8 cellular contexts compared by ENCODE assay signal in the genomic region with DNA sequence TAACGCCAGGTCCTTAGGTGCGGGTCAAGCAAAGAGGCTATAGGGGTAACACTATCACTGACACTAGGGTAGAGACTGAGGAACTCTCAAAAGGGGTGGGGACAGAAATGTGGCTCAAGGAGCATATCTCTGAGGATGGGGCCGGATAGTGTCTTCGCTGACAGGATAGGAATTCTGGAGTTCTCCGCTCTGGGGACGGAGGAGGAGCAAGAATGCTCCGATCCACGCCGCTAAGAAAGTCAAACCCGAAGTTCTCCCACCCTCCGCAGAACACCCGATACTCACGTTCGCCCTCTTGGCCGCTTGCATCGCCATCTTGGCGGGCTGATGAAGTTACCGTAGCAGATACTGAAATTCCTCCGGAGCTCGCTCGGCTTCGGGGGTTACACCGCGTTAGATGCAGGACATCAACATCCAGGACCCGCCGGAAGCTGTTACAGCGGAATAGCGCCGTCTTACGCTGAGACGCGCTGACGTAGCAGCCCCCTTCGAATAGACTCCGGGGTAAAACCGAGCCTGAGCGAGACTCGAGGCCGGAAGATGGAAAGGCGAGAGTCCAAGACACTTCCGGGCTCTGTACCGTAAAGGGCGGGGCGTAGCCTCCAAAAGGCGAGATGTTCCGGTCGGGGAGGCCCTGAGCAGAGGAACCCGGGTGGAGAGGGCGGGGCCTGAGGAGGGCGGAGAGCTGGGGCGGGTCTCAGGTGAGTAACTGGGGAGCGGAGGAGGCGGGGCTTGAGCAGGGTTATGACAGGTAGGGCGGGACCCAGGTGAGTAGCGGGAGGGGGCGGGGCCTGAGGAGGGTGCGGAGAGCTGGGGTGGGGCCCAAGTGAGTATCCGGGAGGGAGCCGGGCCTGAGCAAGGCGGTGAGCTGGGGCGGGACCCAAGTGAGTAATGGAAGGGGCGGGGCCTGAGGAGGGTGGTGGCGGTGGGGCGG. TPM values are rescaled to one million over a fixed set of nuclear protein-coding genes. Genes with fewer than 3 reads are reported as not detected.
DNase-seq lines count a peak whose midpoint lies in the region; ATAC-seq, FAIRE-seq and TF ChIP-seq lines count a peak whose summit lies in the region.

A gene with protein sequence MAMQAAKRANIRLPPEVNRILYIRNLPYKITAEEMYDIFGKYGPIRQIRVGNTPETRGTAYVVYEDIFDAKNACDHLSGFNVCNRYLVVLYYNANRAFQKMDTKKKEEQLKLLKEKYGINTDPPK (minus strand): TSS at position 412 of the 934 bp plus-strand sequence. CDS start 97 bp downstream, at position 315.

- TF ChIP-seq CTCF in GM12875 (IDR thresholded peaks at IDR 0.05; ENCODE audit: borderline replicate concordance, insufficient read depth, low read depth, low read length): no peak
- TF ChIP-seq CTCF in pancreas (IDR thresholded peaks at IDR 0.05): no peak
- TF ChIP-seq CTCF in tibial artery (IDR thresholded peaks at IDR 0.05): no peak

- H3K9me3 ChIP-seq in adipocyte (ENCODE audit: control insufficient read depth, low read length) (no peaks in the 10 kb centered on the region), pancreas (no peaks in the 10 kb centered on the region), tibial artery (no peaks in the 10 kb centered on the region)

- FAIRE-seq in pancreas (lab: Jason Lieb, UNC): peak; percentile 67

- peak within 1 kb of the TSS; percentile 94 for H3K9ac ChIP-seq in adipocyte (ENCODE audit: low read length)

- H3K4me1 ChIP-seq in adipocyte (ENCODE audit: control insufficient read depth, insufficient read depth, low read length) (peaks cover 13% of the 10 kb centered on the region), pancreas (peaks cover 0 to 17% (median 0%) of the 10 kb centered on the region in 3 donors), tibial artery (peaks cover 0 to 26% (median 17%) of the 10 kb centered on the region in 4 donors)

- H3K4me3 ChIP-seq in GM12875 (ENCODE audit: low read depth, low read length) (peak within 1 kb of the TSS; percentile 81), adipocyte (ENCODE audit: low read length) (peak within 1 kb of the TSS; percentile 98), pancreas (peak within 1 kb of the TSS; percentile 51 to 76 (median 58)), tibial artery (peak within 1 kb of the TSS; percentile 69 to 88)

- WGBS in pancreas, 2 donors: 0 to 1% methylated on average over 64 of the region's 64 CpGs

- H3K27ac ChIP-seq in pancreas (peak within 1 kb of the TSS; percentile 75 to 92 (median 87)), tibial artery (peak within 1 kb of the TSS; percentile 91 to 99)

- H3K36me3 ChIP-seq in adipocyte (ENCODE audit: control insufficient read depth, insufficient read depth, low read length, severe bottlenecking): peaks cover 41% of the 10 kb centered on the region
- peaks cover 0 to 31% (median 0%) of the 10 kb centered on the region in 3 donors for H3K36me3 ChIP-seq in pancreas
- H3K36me3 ChIP-seq in tibial artery: peaks cover 7 to 42% (median 16%) of the 10 kb centered on the region in 3 donors

- ATAC-seq in HG02798 (IDR thresholded peaks at IDR 0.05; ENCODE audit: poor library complexity, unreplicated experiment) (peak; percentile 96), Right ventricle myocardium superior (ENCODE audit: poor library complexity) (peak; percentile 95), pancreas (peak; percentile 85 to 94 (median 87))

- DNase-seq in NCI-H1436 (lab: John Stamatoyannopoulos, UW) (peak; percentile 100), T follicular helper cell (ENCODE audit: low read depth) (peak; percentile 100), adipocyte (ENCODE audit: low read depth) (peak; percentile 98), Right ventricle myocardium superior (peak; percentile 98), pancreas (peak; percentile 98 to 100 (median 100)), tibial artery (peak; percentile 98 to 99)

- intact Hi-C loops in Right ventricle myocardium superior (cut with DNase I): loop anchor here (5.0 kb wide), 1 partner anchor 149 kb away; a partner anchor contains a TSS
- intact Hi-C loops in pancreas (cut with DNase I): no loop called here
- intact Hi-C loops in tibial artery (cut with DNase I; ENCODE audit: low total_unique reads): no loop called here

- no peaks in the 10 kb centered on the region for H3K27me3 ChIP-seq in adipocyte (replicated peaks; ENCODE audit: control insufficient read depth, insufficient read depth, low read length)
- no peaks in the 10 kb centered on the region for H3K27me3 ChIP-seq in pancreas
- no peaks in the 10 kb centered on the region for H3K27me3 ChIP-seq in tibial artery

RNA-seq across cellular contexts. Expression of the gene that starts here (rescaled TPM):
- total RNA-seq in Right ventricle myocardium superior: 47.7 TPM
- total RNA-seq in pancreas: 10 to 100 TPM; 16.7 to 35.7 (median 29.2) TPM
- 10 to 100 TPM; 35.6 to 65.4 TPM for polyA plus RNA-seq in pancreas

Comparison
In these comparisons a context has a peak if more than half of its experiments do, and no peak if none do; other contexts are left out.
1. Peak in every context shown above with its lines: DNase-seq, ATAC-seq, H3K4me3 ChIP-seq and H3K27ac ChIP-seq.